19 cellular contexts compared by ENCODE assay signal in the genomic region with DNA sequence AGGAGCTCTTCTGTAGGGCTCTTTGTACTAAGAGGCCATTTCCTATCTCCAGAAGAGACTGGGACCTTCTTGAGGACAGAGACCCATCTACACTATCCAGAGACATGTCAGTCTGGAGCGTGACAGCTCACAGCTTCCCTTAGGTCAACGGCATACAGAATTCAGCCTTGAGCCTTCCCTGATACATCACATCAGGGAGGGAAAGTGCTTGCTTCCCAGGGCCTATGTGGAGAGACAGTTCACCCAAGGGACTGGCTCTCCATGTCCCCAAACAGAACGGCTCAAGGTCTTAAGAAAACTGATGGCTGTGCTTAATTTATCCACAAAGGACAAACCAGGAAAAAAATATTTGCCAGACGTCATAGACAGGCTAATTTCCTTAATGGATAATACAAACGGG. TPM values are rescaled to one million over a fixed set of nuclear protein-coding genes. Genes with fewer than 3 reads are reported as not detected.
A peak's percentile ranks its signal among the peaks of the same experiment; 100 is the strongest.
DNase-seq lines count a peak whose midpoint lies in the region; ATAC-seq, FAIRE-seq and TF ChIP-seq lines count a peak whose summit lies in the region.
"Had no signal": no experiment of that assay in that cellular context is flagged by ENCODE, and none has a peak within 500 bp of the region (broad histone marks: within the 10 kb centered on the region; RNA-seq: fewer than 3 reads in every experiment).

No MANE protein-coding gene starts in this region.

- TF ChIP-seq EP300 in HepG2 (IDR thresholded peaks at IDR 0.05; ENCODE audit: low read depth in 2 of 2, low read length in 2 of 2) (no peak), HepG2 (CRISPR knock-in tag; IDR thresholded peaks at IDR 0.05; ENCODE audit: borderline replicate concordance) (no peak)

- H3K4me3 ChIP-seq in HepG2 (replicated peaks in 1 of 3; ENCODE audit: insufficient read depth in 1 of 3, low read depth in 2 of 3, low read length in 3 of 3) (no peak overlapping the region), right lobe of liver (no peak overlapping the region), upper lobe of right lung (no peak overlapping the region)
- H3K4me3 ChIP-seq: BLaER1, GM23338 had no signal

- H3K4me3 Mint-ChIP-seq in activated naive CD4-positive, alpha-beta T cell treated with anti-CD3 and anti-CD28 coated beads, Interleukin-2, amount 50 U/mL, for 24 hours = no peak overlapping the region
- H3K4me3 Mint-ChIP-seq in activated naive CD4-positive, alpha-beta T cell treated with anti-CD3 and anti-CD28 coated beads for 36 hours = no peak overlapping the region
- H3K4me3 Mint-ChIP-seq in neural crest cell = peak overlapping the region; percentile 66
- H3K4me3 Mint-ChIP-seq: CD14-positive monocyte; CD4-positive, alpha-beta memory T cell; GM23338; HFFc6 had no signal

- peaks cover 10% of the 10 kb centered on the region for H3K36me3 Mint-ChIP-seq in activated naive CD4-positive, alpha-beta T cell treated with anti-CD3 and anti-CD28 coated beads, Interleukin-2, amount 50 U/mL, for 24 hours
- peaks cover 26% of the 10 kb centered on the region for H3K36me3 Mint-ChIP-seq in activated naive CD4-positive, alpha-beta T cell treated with anti-CD3 and anti-CD28 coated beads for 36 hours (ENCODE audit: low read depth)
- peaks cover 28% of the 10 kb centered on the region for H3K36me3 Mint-ChIP-seq in neural crest cell (ENCODE audit: low read depth)

- H3K27ac Mint-ChIP-seq in activated naive CD4-positive, alpha-beta T cell treated with anti-CD3 and anti-CD28 coated beads, Interleukin-2, amount 50 U/mL, for 24 hours = peak overlapping the region; percentile 41
- no peak overlapping the region for H3K27ac Mint-ChIP-seq in activated naive CD4-positive, alpha-beta T cell treated with anti-CD3 and anti-CD28 coated beads for 36 hours
- H3K27ac Mint-ChIP-seq in neural crest cell (ENCODE audit: unreplicated experiment) = no peak overlapping the region
- H3K27ac Mint-ChIP-seq: CD14-positive monocyte; CD4-positive, alpha-beta memory T cell; GM23338; HFFc6 had no signal

- H3K36me3 ChIP-seq in HepG2 (replicated peaks in 1 of 2; ENCODE audit: control insufficient read depth in 1 of 2, insufficient read depth in 2 of 2, low read length in 2 of 2) (peaks cover 21 to 45% of the 10 kb centered on the region in 2 experiments), right lobe of liver (peaks cover 0 to 17% (median under 1%) of the 10 kb centered on the region in 4 donors), upper lobe of right lung (no peaks in the 10 kb centered on the region)

- H3K4me2 ChIP-seq in HepG2 (ENCODE audit: low read depth, low read length) = no peak overlapping the region
- H3K4me2 ChIP-seq: BLaER1, GM23338 had no signal

- DNase-seq in activated naive CD4-positive, alpha-beta T cell treated with anti-CD3 and anti-CD28 coated beads for 36 hours = no peak
- DNase-seq in HepG2 (ENCODE audit: low spot score) (no peak), right lobe of liver (no peak), neural crest cell (ENCODE audit: low read depth, low spot score) (no peak), upper lobe of right lung (peak; percentile 3), retina (no peak), substantia nigra (lab: John Stamatoyannopoulos, UW) (no peak)
- DNase-seq: Calu3; CD4-positive, alpha-beta memory T cell; DMS79 treated with DMSO at 0.1 percent for 48 hours; GF-D8; H7; HFFc6 had no signal

- CTCF ChIA-PET in activated naive CD4-positive, alpha-beta T cell treated with anti-CD3 and anti-CD28 coated beads for 36 hours (lab: Charles Lee) = interaction anchor here (0.6 to 1.6 kb wide), 5 partner anchors 18 to 280 kb away, joined by 3 to 6 read pairs (median 4); no protein-coding TSS in a partner anchor
- CTCF ChIA-PET in HepG2 (lab: Yijun Ruan, JAX; ENCODE audit: low intra/inter-chr PET ratio, low total read pairs) = no interaction called here

- no peak for TF ChIP-seq RAD21 in HepG2 (CRISPR knock-in tag; IDR thresholded peaks at IDR 0.05)

- WGBS in HepG2 (ENCODE audit: low lambda C conversion rate) = 96% methylated on average over 5 of the region's 5 CpGs
- WGBS in right lobe of liver (ENCODE audit: insufficient coverage, low coverage, low lambda C conversion rate, missing lambda C conversion rate) = 81% methylated on average over 5 of the region's 5 CpGs

- no peak overlapping the region for H2AFZ ChIP-seq in HepG2 (ENCODE audit: low read length)
- H2AFZ ChIP-seq: GM23338 had no signal

- BruUV-seq in HepG2 (replicated peaks; lab: Mats Ljungman, UMichigan) = no TSS peak

- no peaks in the 10 kb centered on the region for H3K9me3 ChIP-seq in HepG2 (ENCODE audit: low read length)
- H3K9me3 ChIP-seq in right lobe of liver = no peaks in the 10 kb centered on the region
- H3K9me3 ChIP-seq in upper lobe of right lung = no peaks in the 10 kb centered on the region
- H3K9me3 ChIP-seq: BLaER1 had no signal

- intact Hi-C loops in activated naive CD4-positive, alpha-beta T cell treated with anti-CD3 and anti-CD28 coated beads for 36 hours (cut with micrococcal nuclease) = no loop called here
- intact Hi-C loops in HepG2 (cut with micrococcal nuclease; ENCODE audit: unreplicated experiment) = no loop called here
- intact Hi-C loops in right lobe of liver (cut with DNase I) = no loop called here
- intact Hi-C loops in upper lobe of right lung (cut with DNase I) = no loop called here

- H3K27me3 Mint-ChIP-seq in activated naive CD4-positive, alpha-beta T cell treated with anti-CD3 and anti-CD28 coated beads, Interleukin-2, amount 50 U/mL, for 24 hours = no peaks in the 10 kb centered on the region
- H3K27me3 Mint-ChIP-seq in activated naive CD4-positive, alpha-beta T cell treated with anti-CD3 and anti-CD28 coated beads for 36 hours (ENCODE audit: low read depth) = no peaks in the 10 kb centered on the region
- no peaks in the 10 kb centered on the region for H3K27me3 Mint-ChIP-seq in neural crest cell (ENCODE audit: low read depth)
- H3K27me3 Mint-ChIP-seq: CD4-positive, alpha-beta memory T cell had no signal

- no peaks in the 10 kb centered on the region for H3K9me3 Mint-ChIP-seq in activated naive CD4-positive, alpha-beta T cell treated with anti-CD3 and anti-CD28 coated beads, Interleukin-2, amount 50 U/mL, for 24 hours
- H3K9me3 Mint-ChIP-seq in activated naive CD4-positive, alpha-beta T cell treated with anti-CD3 and anti-CD28 coated beads for 36 hours = no peaks in the 10 kb centered on the region
- H3K9me3 Mint-ChIP-seq in neural crest cell = no peaks in the 10 kb centered on the region
- H3K9me3 Mint-ChIP-seq: CD14-positive monocyte; CD4-positive, alpha-beta memory T cell; GM23338; HFFc6 had no signal

- no peak overlapping the region for H3K9ac ChIP-seq in HepG2 (ENCODE audit: insufficient read depth, low read depth, low read length)
- H3K9ac ChIP-seq: BLaER1 had no signal

- H3K27ac ChIP-seq in HepG2 (ENCODE audit: extremely low read length, insufficient read depth, low read length) (no peak overlapping the region), right lobe of liver (no peak overlapping the region), upper lobe of right lung (no peak overlapping the region), substantia nigra (ENCODE audit: low read depth, low read length, poor library complexity, severe bottlenecking) (no peak overlapping the region)
- H3K27ac ChIP-seq: 22Rv1, BLaER1 had no signal

- in situ Hi-C loops in HepG2 (cut with HindIII; ENCODE audit: extremely low pct_ligation_motif_present, low pct_unique_long_range_greater_than_20kb) = no loop called here

- POLR2A ChIA-PET in HepG2 (lab: Yijun Ruan, JAX) = interaction anchor here (0.9 to 2.4 kb wide), 3 partner anchors 32 to 48 kb away, joined by 3 to 9 read pairs (median 8); no protein-coding TSS in a partner anchor

- peaks cover 14% of the 10 kb centered on the region for H3K79me2 ChIP-seq in HepG2 (ENCODE audit: insufficient read depth, low read length)

- TF ChIP-seq CTCF in HepG2 (CRISPR knock-in tag; IDR thresholded peaks at IDR 0.05) (no peak), right lobe of liver (IDR thresholded peaks at IDR 0.05) (no peak), neural crest cell (conservative IDR thresholded peaks at IDR 0.05) (no peak), upper lobe of right lung (IDR thresholded peaks at IDR 0.05) (no peak)

- H4K20me1 ChIP-seq in HepG2 (ENCODE audit: insufficient read depth, low read length) = peaks cover 6% of the 10 kb centered on the region
- H4K20me1 ChIP-seq: BLaER1 had no signal

- TF ChIP-seq POLR2A in HepG2 (IDR thresholded peaks at IDR 0.05; ENCODE audit: insufficient read depth in 1 of 2, low read depth in 2 of 2, low read length in 2 of 2) (peak in 1 of 2 experiments; percentile 49; a peak in 1 of 4 replicates), right lobe of liver (IDR thresholded peaks at IDR 0.05) (no peak)

- no peak for ATAC-seq in HepG2
- no peak for ATAC-seq in right lobe of liver
- no peak for ATAC-seq in upper lobe of right lung
- ATAC-seq: GM23338, HCT116 had no signal

- FAIRE-seq in HepG2 (lab: Jason Lieb, UNC) = no peak

- H3K4me1 ChIP-seq in HepG2 (ENCODE audit: insufficient read depth, low read length) = peaks cover 21% of the 10 kb centered on the region
- no peaks in the 10 kb centered on the region for H3K4me1 ChIP-seq in right lobe of liver
- no peaks in the 10 kb centered on the region for H3K4me1 ChIP-seq in upper lobe of right lung
- H3K4me1 ChIP-seq: BLaER1 had no signal

- H3K27me3 ChIP-seq in HepG2 (ENCODE audit: control insufficient read depth in 1 of 2, insufficient read depth in 2 of 2, low read length in 2 of 2) = no peaks in the 10 kb centered on the region
- no peaks in the 10 kb centered on the region for H3K27me3 ChIP-seq in right lobe of liver
- H3K27me3 ChIP-seq in upper lobe of right lung = no peaks in the 10 kb centered on the region

- no peaks in the 10 kb centered on the region for H3K4me1 Mint-ChIP-seq in activated naive CD4-positive, alpha-beta T cell treated with anti-CD3 and anti-CD28 coated beads, Interleukin-2, amount 50 U/mL, for 24 hours
- H3K4me1 Mint-ChIP-seq in activated naive CD4-positive, alpha-beta T cell treated with anti-CD3 and anti-CD28 coated beads for 36 hours (ENCODE audit: low read depth) = peaks cover 7% of the 10 kb centered on the region
- peaks cover 24% of the 10 kb centered on the region for H3K4me1 Mint-ChIP-seq in neural crest cell
- H3K4me1 Mint-ChIP-seq: CD14-positive monocyte; CD4-positive, alpha-beta memory T cell; GM23338 had no signal

RNA-seq across cellular contexts. Expression of a gene that starts 7.7 kb away (rescaled TPM):
- 100 to 1,000 TPM; 117 to 121 TPM for total RNA-seq in activated naive CD4-positive, alpha-beta T cell treated with anti-CD3 and anti-CD28 coated beads for 36 hours
- 216 and 292 TPM in 2 replicates for total RNA-seq in HepG2 (2016; rRNA removed; fragmentation: Illumina TruSeq; extraction: Trizol)
- 661 and 704 TPM in 2 replicates for total RNA-seq in HepG2 (2016; cell fraction: cytosol; rRNA removed; fragmentation: Illumina TruSeq; extraction: Trizol; ENCODE audit: low read depth)
- 238 and 290 TPM in 2 replicates for total RNA-seq in HepG2 (2016; cell fraction: insoluble cytoplasmic fraction; rRNA removed; fragmentation: Illumina TruSeq; extraction: Trizol)
- total RNA-seq in HepG2 (2016; cell fraction: membrane; rRNA removed; fragmentation: Illumina TruSeq; extraction: Trizol) = 633 and 641 TPM in 2 replicates
- 133 and 151 TPM in 2 replicates for total RNA-seq in HepG2 (2016; cell fraction: nucleus; rRNA removed; fragmentation: Illumina TruSeq; extraction: Trizol)
- 159 and 193 TPM in 2 replicates for polyA plus RNA-seq in HepG2 (2011; rRNA removed)
- polyA plus RNA-seq in HepG2 (2011; cell fraction: cytosol; rRNA removed) = 149 and 152 TPM in 2 replicates
- 166 and 206 TPM in 2 replicates for polyA plus RNA-seq in HepG2 (2011; cell fraction: nucleus; rRNA removed)
- 145 and 146 TPM in 2 replicates for polyA plus RNA-seq in HepG2 (2012)
- polyA plus RNA-seq in HepG2 (2016; cell fraction: cytosol; fragmentation: Illumina TruSeq; extraction: Trizol; ENCODE audit: low read depth) = 677 and 732 TPM in 2 replicates
- polyA plus RNA-seq in HepG2 (2016; cell fraction: insoluble cytoplasmic fraction; fragmentation: Illumina TruSeq; extraction: Trizol; ENCODE audit: low read depth) = 223 and 226 TPM in 2 replicates
- polyA plus RNA-seq in HepG2 (2016; cell fraction: membrane; fragmentation: Illumina TruSeq; extraction: Trizol; ENCODE audit: low read depth) = 572 and 580 TPM in 2 replicates
- polyA plus RNA-seq in HepG2 (2016; cell fraction: nucleus; fragmentation: Illumina TruSeq; extraction: Trizol; ENCODE audit: insufficient read depth, low read depth) = 273 and 282 TPM in 2 replicates
- polyA minus RNA-seq in HepG2 (2011; rRNA and poly(A)+ RNA removed; ENCODE audit: low replicate concordance) = 85.8 and 95.1 TPM in 2 replicates
- polyA minus RNA-seq in HepG2 (2011; cell fraction: cytosol; rRNA and poly(A)+ RNA removed) = 30.3 and 32.7 TPM in 2 replicates
- 68.9 and 72.5 TPM in 2 replicates for polyA minus RNA-seq in HepG2 (2011; cell fraction: nucleus; rRNA and poly(A)+ RNA removed)
- 10 to 100 TPM; 19.8 to 34.5 (median 24.8) TPM for total RNA-seq in right lobe of liver
- 488 and 489 TPM in 2 replicates for total RNA-seq in neural crest cell
- total RNA-seq in upper lobe of right lung = 10.4 TPM

RNA-seq across cellular contexts. Expression of a gene that starts 35.3 kb away (rescaled TPM):
- total RNA-seq in activated naive CD4-positive, alpha-beta T cell treated with anti-CD3 and anti-CD28 coated beads for 36 hours = 1,000 to 10,000 TPM; 1,579 to 1,628 TPM
- total RNA-seq in HepG2 (2016; rRNA removed; fragmentation: Illumina TruSeq; extraction: Trizol) (2,066 and 2,598 TPM in 2 replicates), right lobe of liver (1,000 to 10,000 TPM; 1,045 to 2,319 (median 1,420) TPM), neural crest cell (2,058 and 2,177 TPM in 2 replicates), upper lobe of right lung (1,410 TPM)
- total RNA-seq in HepG2 (2016; cell fraction: cytosol; rRNA removed; fragmentation: Illumina TruSeq; extraction: Trizol; ENCODE audit: low read depth) = 1,884 and 2,042 TPM in 2 replicates
- 2,199 and 2,677 TPM in 2 replicates for total RNA-seq in HepG2 (2016; cell fraction: insoluble cytoplasmic fraction; rRNA removed; fragmentation: Illumina TruSeq; extraction: Trizol)
- 1,573 and 1,587 TPM in 2 replicates for total RNA-seq in HepG2 (2016; cell fraction: membrane; rRNA removed; fragmentation: Illumina TruSeq; extraction: Trizol)
- total RNA-seq in HepG2 (2016; cell fraction: nucleus; rRNA removed; fragmentation: Illumina TruSeq; extraction: Trizol) = 582 and 612 TPM in 2 replicates
- 1,130 and 1,263 TPM in 2 replicates for polyA plus RNA-seq in HepG2 (2011; rRNA removed)
- 1,588 and 1,623 TPM in 2 replicates for polyA plus RNA-seq in HepG2 (2011; cell fraction: cytosol; rRNA removed)
- polyA plus RNA-seq in HepG2 (2011; cell fraction: nucleus; rRNA removed) = 397 and 543 TPM in 2 replicates
- 1,977 and 2,062 TPM in 2 replicates for polyA plus RNA-seq in HepG2 (2012)
- 1,937 and 2,024 TPM in 2 replicates for polyA plus RNA-seq in HepG2 (2016; cell fraction: cytosol; fragmentation: Illumina TruSeq; extraction: Trizol; ENCODE audit: low read depth)
- 1,705 and 1,710 TPM in 2 replicates for polyA plus RNA-seq in HepG2 (2016; cell fraction: insoluble cytoplasmic fraction; fragmentation: Illumina TruSeq; extraction: Trizol; ENCODE audit: low read depth)
- polyA plus RNA-seq in HepG2 (2016; cell fraction: membrane; fragmentation: Illumina TruSeq; extraction: Trizol; ENCODE audit: low read depth) = 1,088 and 1,107 TPM in 2 replicates
- 679 and 692 TPM in 2 replicates for polyA plus RNA-seq in HepG2 (2016; cell fraction: nucleus; fragmentation: Illumina TruSeq; extraction: Trizol; ENCODE audit: insufficient read depth, low read depth)
- 1,440 and 2,606 TPM in 2 replicates for polyA minus RNA-seq in HepG2 (2011; rRNA and poly(A)+ RNA removed; ENCODE audit: low replicate concordance)
- 681 and 793 TPM in 2 replicates for polyA minus RNA-seq in HepG2 (2011; cell fraction: cytosol; rRNA and poly(A)+ RNA removed)
- 194 and 303 TPM in 2 replicates for polyA minus RNA-seq in HepG2 (2011; cell fraction: nucleus; rRNA and poly(A)+ RNA removed)
